In genomic region chr15:64891546-64891945, GRCh38 we compare ENCODE assay signal across 15 cellular contexts. TPM values are rescaled to one million over a fixed set of nuclear protein-coding genes. Genes with fewer than 3 reads are reported as not detected.
DNase-seq lines count a peak whose midpoint lies in the region; ATAC-seq, FAIRE-seq and TF ChIP-seq lines count a peak whose summit lies in the region.
"Had no signal": no experiment of that assay in that cellular context is flagged by ENCODE, and none has a peak within 500 bp of the region (broad histone marks: within the 10 kb centered on the region; RNA-seq: fewer than 3 reads in every experiment).

No MANE protein-coding gene starts in this region.

- peak overlapping the region in 2 of 4 donors; percentile 85 to 86 for H3K4me3 Mint-ChIP-seq in CD4-positive, CD25-positive, alpha-beta regulatory T cell
- H3K4me3 Mint-ChIP-seq in activated naive CD8-positive, alpha-beta T cell treated with anti-CD3 and anti-CD28 coated beads, Interleukin-2, amount 50 U/mL, for 24 hours = peak overlapping the region; percentile 87
- peak overlapping the region in 3 of 10 donors; percentile 18 to 89 (median 46) for H3K4me3 Mint-ChIP-seq in naive thymus-derived CD8-positive, alpha-beta T cell
- H3K4me3 Mint-ChIP-seq: WTC11 had no signal

- ATAC-seq in CD4-positive, CD25-positive, alpha-beta regulatory T cell (ENCODE audit: low read depth in 2 of 2) = no peak
- ATAC-seq in activated naive CD8-positive, alpha-beta T cell treated with anti-CD3 and anti-CD28 coated beads, Interleukin-2, amount 50 U/mL, for 24 hours = no peak
- no peak for ATAC-seq in naive thymus-derived CD8-positive, alpha-beta T cell
- no peak for ATAC-seq in GM18511 (IDR thresholded peaks at IDR 0.05; ENCODE audit: unreplicated experiment)
- ATAC-seq in GM18907 (IDR thresholded peaks at IDR 0.05; ENCODE audit: unreplicated experiment) = no peak
- ATAC-seq: gastrocnemius medialis, left cardiac atrium, WTC11 had no signal

- FAIRE-seq in GM12891 (lab: Jason Lieb, UNC) (no peak), RCC 7860 (lab: Jason Lieb, UNC) (no peak)
- FAIRE-seq: HTR-8/SVneo had no signal

- no peaks in the 10 kb centered on the region for H3K36me3 ChIP-seq in CD4-positive, CD25-positive, alpha-beta regulatory T cell (ENCODE audit: control insufficient read depth, insufficient read depth, low read length)
- H3K36me3 ChIP-seq: gastrocnemius medialis had no signal

- TF ChIP-seq POLR2A in GM12891 (IDR thresholded peaks at IDR 0.05; ENCODE audit: low read depth, low read length) = no peak

- POLR2A ChIA-PET in naive thymus-derived CD8-positive, alpha-beta T cell (lab: Charles Lee) = interaction anchor here (0.6 to 4.2 kb wide), 5 partner anchors 25 to 1811 kb away, joined by 3 to 51 read pairs (median 3); partner anchors contain the start of gene PLEKHO2

- peak overlapping the region; percentile 98 to 99 (median 99) for H3K27ac Mint-ChIP-seq in CD4-positive, CD25-positive, alpha-beta regulatory T cell
- H3K27ac Mint-ChIP-seq in activated naive CD8-positive, alpha-beta T cell treated with anti-CD3 and anti-CD28 coated beads, Interleukin-2, amount 50 U/mL, for 24 hours = peak overlapping the region; percentile 97
- H3K27ac Mint-ChIP-seq in naive thymus-derived CD8-positive, alpha-beta T cell = peak overlapping the region in 9 of 10 donors; percentile 94 to 99 (median 97)
- H3K27ac Mint-ChIP-seq: WTC11 had no signal

- DNase-seq in CD4-positive, CD25-positive, alpha-beta regulatory T cell = no peak
- no peak for DNase-seq in GM12891 (ENCODE audit: insufficient read length, low spot score)
- no peak for DNase-seq in activated naive CD8-positive, alpha-beta T cell treated with anti-CD3 and anti-CD28 coated beads, Interleukin-2, amount 50 U/mL, for 24 hours
- DNase-seq in naive thymus-derived CD8-positive, alpha-beta T cell = no peak
- DNase-seq in RCC 7860 (ENCODE audit: low spot score) = no peak
- DNase-seq in OCI-M1 (lab: John Stamatoyannopoulos, UW) = no peak
- DNase-seq: COR-L47, gastrocnemius medialis, left cardiac atrium, NCI-H1105 treated with DMSO at 0.1 percent for 48 hours, NCI-H526 treated with DMSO at 0.1 percent for 48 hours had no signal

- peaks cover 0 to 3% (median 0%) of the 10 kb centered on the region in 7 donors for H3K9me3 Mint-ChIP-seq in CD4-positive, CD25-positive, alpha-beta regulatory T cell
- no peaks in the 10 kb centered on the region for H3K9me3 Mint-ChIP-seq in activated naive CD8-positive, alpha-beta T cell treated with anti-CD3 and anti-CD28 coated beads, Interleukin-2, amount 50 U/mL, for 24 hours
- no peaks in the 10 kb centered on the region for H3K9me3 Mint-ChIP-seq in naive thymus-derived CD8-positive, alpha-beta T cell
- H3K9me3 Mint-ChIP-seq: WTC11 had no signal

- H3K4me1 ChIP-seq in CD4-positive, CD25-positive, alpha-beta regulatory T cell (ENCODE audit: control insufficient read depth, insufficient read depth, low read length, poor library complexity, severe bottlenecking) = peaks cover 57% of the 10 kb centered on the region

- peak overlapping the region; percentile 70 for H3K4me3 ChIP-seq in CD4-positive, CD25-positive, alpha-beta regulatory T cell (ENCODE audit: low read depth, low read length)
- H3K4me3 ChIP-seq: gastrocnemius medialis had no signal

- H3K36me3 Mint-ChIP-seq in CD4-positive, CD25-positive, alpha-beta regulatory T cell = no peaks in the 10 kb centered on the region
- no peaks in the 10 kb centered on the region for H3K36me3 Mint-ChIP-seq in activated naive CD8-positive, alpha-beta T cell treated with anti-CD3 and anti-CD28 coated beads, Interleukin-2, amount 50 U/mL, for 24 hours (ENCODE audit: low read depth)
- H3K36me3 Mint-ChIP-seq in naive thymus-derived CD8-positive, alpha-beta T cell = no peaks in the 10 kb centered on the region
- H3K36me3 Mint-ChIP-seq: WTC11 had no signal

- H3K27me3 Mint-ChIP-seq in CD4-positive, CD25-positive, alpha-beta regulatory T cell = no peaks in the 10 kb centered on the region
- no peaks in the 10 kb centered on the region for H3K27me3 Mint-ChIP-seq in activated naive CD8-positive, alpha-beta T cell treated with anti-CD3 and anti-CD28 coated beads, Interleukin-2, amount 50 U/mL, for 24 hours
- no peaks in the 10 kb centered on the region for H3K27me3 Mint-ChIP-seq in naive thymus-derived CD8-positive, alpha-beta T cell

- H3K9me3 ChIP-seq in CD4-positive, CD25-positive, alpha-beta regulatory T cell (ENCODE audit: control insufficient read depth in 2 of 2, low read length in 2 of 2) = no peaks in the 10 kb centered on the region
- H3K9me3 ChIP-seq: gastrocnemius medialis had no signal

- no peaks in the 10 kb centered on the region for H3K27me3 ChIP-seq in CD4-positive, CD25-positive, alpha-beta regulatory T cell (ENCODE audit: control insufficient read depth, insufficient read depth, low read length)
- H3K27me3 ChIP-seq: gastrocnemius medialis had no signal

- peak overlapping the region; percentile 98 for H3K27ac ChIP-seq in CD4-positive, CD25-positive, alpha-beta regulatory T cell (ENCODE audit: insufficient read depth, low read length, poor library complexity, severe bottlenecking)

- peaks cover 8 to 58% (median 47%) of the 10 kb centered on the region in 4 donors for H3K4me1 Mint-ChIP-seq in CD4-positive, CD25-positive, alpha-beta regulatory T cell
- H3K4me1 Mint-ChIP-seq in activated naive CD8-positive, alpha-beta T cell treated with anti-CD3 and anti-CD28 coated beads, Interleukin-2, amount 50 U/mL, for 24 hours = peaks cover 54% of the 10 kb centered on the region
- H3K4me1 Mint-ChIP-seq in naive thymus-derived CD8-positive, alpha-beta T cell = peaks cover 33 to 58% (median 52%) of the 10 kb centered on the region in 4 donors

TF ChIP-seq in GM12891, 5 proteins besides CTCF, POLR2A, EP300 and RAD21:
- TF ChIP-seq POLR2AphosphoS5 (IDR thresholded peaks at IDR 0.05; ENCODE audit: low read depth, low read length) (no peak), TAF1 (IDR thresholded peaks at IDR 0.05; ENCODE audit: low read depth, low read length) (no peak), POU2F2 (IDR thresholded peaks at IDR 0.05; ENCODE audit: low read depth, low read length) (no peak), SPI1 (IDR thresholded peaks at IDR 0.05; ENCODE audit: low read depth, low read length) (peak; percentile 54)

RNA-seq across cellular contexts. Expression of gene ANKDD1A, which starts 20.2 kb away (rescaled TPM):
- total RNA-seq in CD4-positive, CD25-positive, alpha-beta regulatory T cell = 12.4 TPM
- polyA plus RNA-seq in CD4-positive, CD25-positive, alpha-beta regulatory T cell = 1 to 10 TPM in 2 of 4 donors, under 1 TPM in 2; 0.35 to 5.4 (median 0.83) TPM
- 1.9 TPM for polyA plus RNA-seq in GM12891 (2012; ENCODE audit: low read depth, missing spikeins)
- total RNA-seq in naive thymus-derived CD8-positive, alpha-beta T cell = 1 to 10 TPM; 5.4 to 6.0 TPM
- 1 to 10 TPM in 2 of 3 donors, under 1 TPM in 1; 0.06 to 2.2 (median 1.3) TPM for polyA plus RNA-seq in naive thymus-derived CD8-positive, alpha-beta T cell

RNA-seq across cellular contexts. Expression of gene PLEKHO2, which starts 49.8 kb away (rescaled TPM):
- total RNA-seq in CD4-positive, CD25-positive, alpha-beta regulatory T cell = 15.6 TPM
- 10 to 100 TPM; 27.2 to 33.4 (median 29.3) TPM for polyA plus RNA-seq in CD4-positive, CD25-positive, alpha-beta regulatory T cell
- polyA plus RNA-seq in GM12891 (2012; ENCODE audit: low read depth, missing spikeins) = 14.7 TPM
- total RNA-seq in naive thymus-derived CD8-positive, alpha-beta T cell = 1 to 10 TPM; 8.6 TPM
- 10 to 100 TPM in 2 of 3 donors, 1 to 10 TPM in 1; 8.9 to 19.3 (median 12.0) TPM for polyA plus RNA-seq in naive thymus-derived CD8-positive, alpha-beta T cell
